1 cellular context compared by ENCODE assay signal in the genomic region with DNA sequence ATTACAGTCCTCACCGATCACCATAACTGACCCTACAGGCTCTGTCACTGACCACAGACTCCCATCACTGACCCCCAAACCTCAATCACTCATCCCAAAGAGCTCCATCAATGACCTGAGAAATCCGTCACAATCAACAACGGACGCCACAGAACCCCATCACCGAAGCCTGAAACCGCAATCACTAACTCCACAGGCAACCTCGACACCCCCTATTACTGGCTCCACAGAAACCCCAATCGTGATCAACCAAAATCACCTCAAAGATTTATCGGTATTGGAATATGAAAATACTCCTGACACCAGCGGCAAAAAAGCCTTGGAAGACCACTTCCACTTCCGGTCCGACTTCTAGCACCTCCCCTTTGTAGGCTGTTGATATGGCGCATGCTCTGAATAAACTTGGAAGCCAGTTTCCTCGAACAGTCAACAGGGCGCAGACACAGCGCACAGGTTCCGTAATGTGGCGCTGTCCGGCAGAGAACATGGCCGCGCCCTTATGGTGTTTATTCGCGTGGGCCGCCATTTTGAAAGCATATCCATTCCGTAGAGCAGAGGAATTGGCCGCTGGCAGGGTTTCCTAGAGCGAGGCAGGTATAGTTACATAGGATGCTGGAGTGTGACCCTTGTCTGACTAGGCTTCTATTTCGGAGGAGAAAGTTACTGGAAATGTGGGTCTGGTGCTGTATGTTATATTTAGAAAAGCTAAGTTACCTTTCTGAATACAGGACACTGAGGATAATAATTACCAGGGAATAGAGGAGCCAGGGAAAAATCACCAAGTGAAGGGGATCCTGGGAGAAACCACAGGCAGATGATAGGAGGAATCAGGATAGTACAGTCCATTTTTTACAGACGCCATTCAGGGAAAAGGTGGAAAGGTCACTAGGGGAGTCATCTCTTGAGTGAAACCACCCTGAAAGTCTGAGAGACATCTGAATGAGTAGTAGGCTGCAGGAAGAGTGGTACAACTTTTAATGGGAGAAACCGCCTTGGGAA.
TF ChIP-seq lines count a peak whose summit lies in the region.

A gene (minus strand): TSS at position 328 of the 999 bp plus-strand sequence. CDS start 2,785 bp downstream, outside the sequence.

TF ChIP-seq in HepG2, 621 proteins besides CTCF, POLR2A, EP300 and RAD21 (continued from another document and continues in another):
- TF ChIP-seq KDM4B (CRISPR knock-in tag; IDR thresholded peaks at IDR 0.05) (0 out of 2 replicates have a peak, but pooled peaks have one; percentile 36), SMAD1 (CRISPR knock-in tag; IDR thresholded peaks at IDR 0.05; ENCODE audit: borderline replicate concordance, low read depth) (no peak), ZFP1 (CRISPR knock-in tag; IDR thresholded peaks at IDR 0.05) (no peak), GZF1 (CRISPR knock-in tag; IDR thresholded peaks at IDR 0.05) (no peak), SP1 (IDR thresholded peaks at IDR 0.05) (no peak), SP1 (CRISPR knock-in tag; IDR thresholded peaks at IDR 0.05) (no peak), NCOA5 (CRISPR knock-in tag; IDR thresholded peaks at IDR 0.05) (no peak), HMG20A (CRISPR knock-in tag; IDR thresholded peaks at IDR 0.05; ENCODE audit: borderline replicate concordance) (no peak), GLI4 (CRISPR knock-in tag; IDR thresholded peaks at IDR 0.05; ENCODE audit: borderline replicate concordance) (0 out of 2 replicates have a peak, but pooled peaks have one; percentile 31), TOPORS (CRISPR knock-in tag; IDR thresholded peaks at IDR 0.05) (0 out of 2 replicates have a peak, but pooled peaks have one; percentile 41), ONECUT2 (CRISPR knock-in tag; IDR thresholded peaks at IDR 0.05) (no peak), ZNF607 (CRISPR knock-in tag; IDR thresholded peaks at IDR 0.05; ENCODE audit: borderline replicate concordance) (no peak), GATAD2A (CRISPR knock-in tag; IDR thresholded peaks at IDR 0.05) (peak; percentile 23; the same call in 1 of the 2 replicates), EED (CRISPR knock-in tag; IDR thresholded peaks at IDR 0.05) (no peak), ZNF17 (CRISPR knock-in tag; IDR thresholded peaks at IDR 0.05) (no peak), RBM22 (optimal IDR thresholded peaks at IDR 0.05; ENCODE audit: low read length) (no peak), ZNF33B (CRISPR knock-in tag; IDR thresholded peaks at IDR 0.05) (peak; percentile 40; the same call in 1 of the 2 replicates), PLRG1 (conservative IDR thresholded peaks at IDR 0.05) (no peak), POLR2G (IDR thresholded peaks at IDR 0.05; ENCODE audit: low read depth, low read length) (peak; percentile 69), ZNF296 (CRISPR knock-in tag; conservative IDR thresholded peaks at IDR 0.05) (no peak), KDM2A (CRISPR knock-in tag; IDR thresholded peaks at IDR 0.05; ENCODE audit: borderline replicate concordance, low read depth) (peak; percentile 76; the same call in 1 of the 2 replicates), ZNF556 (CRISPR knock-in tag; IDR thresholded peaks at IDR 0.05; ENCODE audit: borderline replicate concordance) (peak; percentile 70; the same call in 1 of the 2 replicates), GFI1 (CRISPR knock-in tag; IDR thresholded peaks at IDR 0.05; ENCODE audit: borderline replicate concordance) (no peak), ZSCAN22 (CRISPR knock-in tag; IDR thresholded peaks at IDR 0.05) (no peak), POGZ (CRISPR knock-in tag; IDR thresholded peaks at IDR 0.05) (peak; percentile 54), JUN (CRISPR knock-in tag; IDR thresholded peaks at IDR 0.05) (no peak), CENPT (CRISPR knock-in tag; IDR thresholded peaks at IDR 0.05; ENCODE audit: low read depth) (no peak), DNMT3B (CRISPR knock-in tag; conservative IDR thresholded peaks at IDR 0.05) (0 out of 2 replicates have a peak, but pooled peaks have one; percentile 18), RXRB (CRISPR knock-in tag; IDR thresholded peaks at IDR 0.05; ENCODE audit: borderline replicate concordance) (peak; percentile 25; the same call in 1 of the 2 replicates), GPN1 (CRISPR knock-in tag; IDR thresholded peaks at IDR 0.05; ENCODE audit: borderline replicate concordance) (no peak), NFIB (CRISPR knock-in tag; IDR thresholded peaks at IDR 0.05; ENCODE audit: borderline replicate concordance) (no peak), NFE2 (CRISPR knock-in tag; IDR thresholded peaks at IDR 0.05) (no peak), ZNF749 (CRISPR knock-in tag; IDR thresholded peaks at IDR 0.05; ENCODE audit: borderline replicate concordance) (no peak), TCF7L2 (IDR thresholded peaks at IDR 0.05; ENCODE audit: low read depth, low read length) (no peak), HNRNPL (IDR thresholded peaks at IDR 0.05; ENCODE audit: low read depth, low read length) (no peak), SALL1 (CRISPR knock-in tag; IDR thresholded peaks at IDR 0.05) (no peak; the same call in 1 of the 2 replicates), NFE2L1 (CRISPR knock-in tag; IDR thresholded peaks at IDR 0.05; ENCODE audit: borderline replicate concordance) (no peak), ZFP90 (CRISPR knock-in tag; IDR thresholded peaks at IDR 0.05; ENCODE audit: borderline replicate concordance) (no peak), ZNF350 (CRISPR knock-in tag; IDR thresholded peaks at IDR 0.05; ENCODE audit: borderline replicate concordance, low read depth) (peak; percentile 57; the same call in 1 of the 2 replicates), RBM39 (IDR thresholded peaks at IDR 0.05; ENCODE audit: low read depth, low read length, poor library complexity, severe bottlenecking) (no peak), ARNT (IDR thresholded peaks at IDR 0.05) (no peak)
- TF ChIP-seq, protein P1, sequence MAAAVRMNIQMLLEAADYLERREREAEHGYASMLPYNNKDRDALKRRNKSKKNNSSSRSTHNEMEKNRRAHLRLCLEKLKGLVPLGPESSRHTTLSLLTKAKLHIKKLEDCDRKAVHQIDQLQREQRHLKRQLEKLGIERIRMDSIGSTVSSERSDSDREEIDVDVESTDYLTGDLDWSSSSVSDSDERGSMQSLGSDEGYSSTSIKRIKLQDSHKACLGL (CRISPR knock-in tag; IDR thresholded peaks at IDR 0.05), result no peak
- TF ChIP-seq, protein P2, sequence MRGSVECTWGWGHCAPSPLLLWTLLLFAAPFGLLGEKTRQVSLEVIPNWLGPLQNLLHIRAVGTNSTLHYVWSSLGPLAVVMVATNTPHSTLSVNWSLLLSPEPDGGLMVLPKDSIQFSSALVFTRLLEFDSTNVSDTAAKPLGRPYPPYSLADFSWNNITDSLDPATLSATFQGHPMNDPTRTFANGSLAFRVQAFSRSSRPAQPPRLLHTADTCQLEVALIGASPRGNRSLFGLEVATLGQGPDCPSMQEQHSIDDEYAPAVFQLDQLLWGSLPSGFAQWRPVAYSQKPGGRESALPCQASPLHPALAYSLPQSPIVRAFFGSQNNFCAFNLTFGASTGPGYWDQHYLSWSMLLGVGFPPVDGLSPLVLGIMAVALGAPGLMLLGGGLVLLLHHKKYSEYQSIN (CRISPR knock-in tag; IDR thresholded peaks at IDR 0.05; ENCODE audit: borderline replicate concordance), result no peak
- TF ChIP-seq, protein P3, sequence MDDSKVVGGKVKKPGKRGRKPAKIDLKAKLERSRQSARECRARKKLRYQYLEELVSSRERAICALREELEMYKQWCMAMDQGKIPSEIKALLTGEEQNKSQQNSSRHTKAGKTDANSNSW (CRISPR knock-in tag; IDR thresholded peaks at IDR 0.05; ENCODE audit: borderline replicate concordance), result no peak
- TF ChIP-seq, protein P4, sequence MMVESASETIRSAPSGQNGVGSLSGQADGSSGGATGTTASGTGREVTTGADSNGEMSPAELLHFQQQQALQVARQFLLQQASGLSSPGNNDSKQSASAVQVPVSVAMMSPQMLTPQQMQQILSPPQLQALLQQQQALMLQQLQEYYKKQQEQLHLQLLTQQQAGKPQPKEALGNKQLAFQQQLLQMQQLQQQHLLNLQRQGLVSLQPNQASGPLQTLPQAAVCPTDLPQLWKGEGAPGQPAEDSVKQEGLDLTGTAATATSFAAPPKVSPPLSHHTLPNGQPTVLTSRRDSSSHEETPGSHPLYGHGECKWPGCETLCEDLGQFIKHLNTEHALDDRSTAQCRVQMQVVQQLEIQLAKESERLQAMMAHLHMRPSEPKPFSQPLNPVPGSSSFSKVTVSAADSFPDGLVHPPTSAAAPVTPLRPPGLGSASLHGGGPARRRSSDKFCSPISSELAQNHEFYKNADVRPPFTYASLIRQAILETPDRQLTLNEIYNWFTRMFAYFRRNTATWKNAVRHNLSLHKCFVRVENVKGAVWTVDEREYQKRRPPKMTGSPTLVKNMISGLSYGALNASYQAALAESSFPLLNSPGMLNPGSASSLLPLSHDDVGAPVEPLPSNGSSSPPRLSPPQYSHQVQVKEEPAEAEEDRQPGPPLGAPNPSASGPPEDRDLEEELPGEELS (CRISPR knock-in tag; IDR thresholded peaks at IDR 0.05), result peak; percentile 49
- TF ChIP-seq, protein P5, sequence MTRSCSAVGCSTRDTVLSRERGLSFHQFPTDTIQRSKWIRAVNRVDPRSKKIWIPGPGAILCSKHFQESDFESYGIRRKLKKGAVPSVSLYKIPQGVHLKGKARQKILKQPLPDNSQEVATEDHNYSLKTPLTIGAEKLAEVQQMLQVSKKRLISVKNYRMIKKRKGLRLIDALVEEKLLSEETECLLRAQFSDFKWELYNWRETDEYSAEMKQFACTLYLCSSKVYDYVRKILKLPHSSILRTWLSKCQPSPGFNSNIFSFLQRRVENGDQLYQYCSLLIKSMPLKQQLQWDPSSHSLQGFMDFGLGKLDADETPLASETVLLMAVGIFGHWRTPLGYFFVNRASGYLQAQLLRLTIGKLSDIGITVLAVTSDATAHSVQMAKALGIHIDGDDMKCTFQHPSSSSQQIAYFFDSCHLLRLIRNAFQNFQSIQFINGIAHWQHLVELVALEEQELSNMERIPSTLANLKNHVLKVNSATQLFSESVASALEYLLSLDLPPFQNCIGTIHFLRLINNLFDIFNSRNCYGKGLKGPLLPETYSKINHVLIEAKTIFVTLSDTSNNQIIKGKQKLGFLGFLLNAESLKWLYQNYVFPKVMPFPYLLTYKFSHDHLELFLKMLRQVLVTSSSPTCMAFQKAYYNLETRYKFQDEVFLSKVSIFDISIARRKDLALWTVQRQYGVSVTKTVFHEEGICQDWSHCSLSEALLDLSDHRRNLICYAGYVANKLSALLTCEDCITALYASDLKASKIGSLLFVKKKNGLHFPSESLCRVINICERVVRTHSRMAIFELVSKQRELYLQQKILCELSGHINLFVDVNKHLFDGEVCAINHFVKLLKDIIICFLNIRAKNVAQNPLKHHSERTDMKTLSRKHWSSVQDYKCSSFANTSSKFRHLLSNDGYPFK (CRISPR knock-in tag; IDR thresholded peaks at IDR 0.05; ENCODE audit: borderline replicate concordance), result 0 out of 2 replicates have a peak, but pooled peaks have one; percentile 67
- TF ChIP-seq, protein P6, sequence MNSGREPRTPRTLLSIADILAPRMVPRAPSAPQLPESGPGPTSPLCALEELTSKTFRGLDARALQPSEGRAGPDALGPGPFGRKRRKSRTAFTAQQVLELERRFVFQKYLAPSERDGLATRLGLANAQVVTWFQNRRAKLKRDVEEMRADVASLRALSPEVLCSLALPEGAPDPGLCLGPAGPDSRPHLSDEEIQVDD (CRISPR knock-in tag; IDR thresholded peaks at IDR 0.05; ENCODE audit: borderline replicate concordance), result no peak
- TF ChIP-seq, protein P7, sequence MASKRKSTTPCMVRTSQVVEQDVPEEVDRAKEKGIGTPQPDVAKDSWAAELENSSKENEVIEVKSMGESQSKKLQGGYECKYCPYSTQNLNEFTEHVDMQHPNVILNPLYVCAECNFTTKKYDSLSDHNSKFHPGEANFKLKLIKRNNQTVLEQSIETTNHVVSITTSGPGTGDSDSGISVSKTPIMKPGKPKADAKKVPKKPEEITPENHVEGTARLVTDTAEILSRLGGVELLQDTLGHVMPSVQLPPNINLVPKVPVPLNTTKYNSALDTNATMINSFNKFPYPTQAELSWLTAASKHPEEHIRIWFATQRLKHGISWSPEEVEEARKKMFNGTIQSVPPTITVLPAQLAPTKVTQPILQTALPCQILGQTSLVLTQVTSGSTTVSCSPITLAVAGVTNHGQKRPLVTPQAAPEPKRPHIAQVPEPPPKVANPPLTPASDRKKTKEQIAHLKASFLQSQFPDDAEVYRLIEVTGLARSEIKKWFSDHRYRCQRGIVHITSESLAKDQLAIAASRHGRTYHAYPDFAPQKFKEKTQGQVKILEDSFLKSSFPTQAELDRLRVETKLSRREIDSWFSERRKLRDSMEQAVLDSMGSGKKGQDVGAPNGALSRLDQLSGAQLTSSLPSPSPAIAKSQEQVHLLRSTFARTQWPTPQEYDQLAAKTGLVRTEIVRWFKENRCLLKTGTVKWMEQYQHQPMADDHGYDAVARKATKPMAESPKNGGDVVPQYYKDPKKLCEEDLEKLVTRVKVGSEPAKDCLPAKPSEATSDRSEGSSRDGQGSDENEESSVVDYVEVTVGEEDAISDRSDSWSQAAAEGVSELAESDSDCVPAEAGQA (IDR thresholded peaks at IDR 0.05; ENCODE audit: low read depth), result no peak
- TF ChIP-seq, protein P7 (CRISPR knock-in tag; IDR thresholded peaks at IDR 0.05; ENCODE audit: borderline replicate concordance), result no peak
- TF ChIP-seq, protein P8, sequence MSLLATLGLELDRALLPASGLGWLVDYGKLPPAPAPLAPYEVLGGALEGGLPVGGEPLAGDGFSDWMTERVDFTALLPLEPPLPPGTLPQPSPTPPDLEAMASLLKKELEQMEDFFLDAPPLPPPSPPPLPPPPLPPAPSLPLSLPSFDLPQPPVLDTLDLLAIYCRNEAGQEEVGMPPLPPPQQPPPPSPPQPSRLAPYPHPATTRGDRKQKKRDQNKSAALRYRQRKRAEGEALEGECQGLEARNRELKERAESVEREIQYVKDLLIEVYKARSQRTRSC (CRISPR knock-in tag; IDR thresholded peaks at IDR 0.05; ENCODE audit: low read depth), result no peak
- TF ChIP-seq, protein P9, sequence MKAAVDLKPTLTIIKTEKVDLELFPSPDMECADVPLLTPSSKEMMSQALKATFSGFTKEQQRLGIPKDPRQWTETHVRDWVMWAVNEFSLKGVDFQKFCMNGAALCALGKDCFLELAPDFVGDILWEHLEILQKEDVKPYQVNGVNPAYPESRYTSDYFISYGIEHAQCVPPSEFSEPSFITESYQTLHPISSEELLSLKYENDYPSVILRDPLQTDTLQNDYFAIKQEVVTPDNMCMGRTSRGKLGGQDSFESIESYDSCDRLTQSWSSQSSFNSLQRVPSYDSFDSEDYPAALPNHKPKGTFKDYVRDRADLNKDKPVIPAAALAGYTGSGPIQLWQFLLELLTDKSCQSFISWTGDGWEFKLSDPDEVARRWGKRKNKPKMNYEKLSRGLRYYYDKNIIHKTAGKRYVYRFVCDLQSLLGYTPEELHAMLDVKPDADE (CRISPR knock-in tag; IDR thresholded peaks at IDR 0.05), result no peak
